ENCODE assay signal across 1 cellular context in genomic region chr19:51137812-51138425, GRCh38.
TF ChIP-seq lines count a peak whose summit lies in the region.

No MANE protein-coding gene starts in this region.

TF ChIP-seq in WTC11, 78 proteins besides CTCF, POLR2A, EP300 and RAD21:
- no peak for TF ChIP-seq AR (CRISPR knock-in tag; IDR thresholded peaks at IDR 0.05)
- no peak for TF ChIP-seq ERG (CRISPR knock-in tag; IDR thresholded peaks at IDR 0.05)
- no peak for TF ChIP-seq ZNF416 (CRISPR knock-in tag; IDR thresholded peaks at IDR 0.05)
- TF ChIP-seq MXD4 (CRISPR knock-in tag; IDR thresholded peaks at IDR 0.05; ENCODE audit: borderline replicate concordance): no peak
- TF ChIP-seq GTF2I (CRISPR knock-in tag; conservative IDR thresholded peaks at IDR 0.05): no peak
- no peak for TF ChIP-seq ZSCAN18 (CRISPR knock-in tag; IDR thresholded peaks at IDR 0.05)
- TF ChIP-seq ZNF138 (CRISPR knock-in tag; conservative IDR thresholded peaks at IDR 0.05): no peak
- TF ChIP-seq RELA (CRISPR knock-in tag; IDR thresholded peaks at IDR 0.05; ENCODE audit: borderline replicate concordance): no peak
- TF ChIP-seq RORB (CRISPR knock-in tag; IDR thresholded peaks at IDR 0.05): no peak
- TF ChIP-seq OVOL2 (CRISPR knock-in tag; IDR thresholded peaks at IDR 0.05; ENCODE audit: borderline replicate concordance): no peak
- TF ChIP-seq KAT7 (CRISPR knock-in tag; IDR thresholded peaks at IDR 0.05; ENCODE audit: borderline replicate concordance): no peak
- no peak for TF ChIP-seq PREB (CRISPR knock-in tag; IDR thresholded peaks at IDR 0.05; ENCODE audit: borderline replicate concordance)
- TF ChIP-seq TEAD1 (CRISPR knock-in tag; IDR thresholded peaks at IDR 0.05): no peak
- TF ChIP-seq SMAD3 (CRISPR knock-in tag; IDR thresholded peaks at IDR 0.05; ENCODE audit: borderline replicate concordance): no peak
- TF ChIP-seq TCF7 (CRISPR knock-in tag; IDR thresholded peaks at IDR 0.05; ENCODE audit: low read depth): no peak
- TF ChIP-seq ZBTB43 (CRISPR knock-in tag; IDR thresholded peaks at IDR 0.05): no peak
- no peak for TF ChIP-seq ZNF263 (CRISPR knock-in tag; IDR thresholded peaks at IDR 0.05; ENCODE audit: low read depth)
- TF ChIP-seq MYBL2 (CRISPR knock-in tag; IDR thresholded peaks at IDR 0.05): no peak
TF ChIP-seq in WTC11: peak in this region for 0.
